8 cellular contexts compared by ENCODE assay signal in genomic region chr10:110069502-110069982, GRCh38.
DNase-seq lines count a peak whose midpoint lies in the region; ATAC-seq, FAIRE-seq and TF ChIP-seq lines count a peak whose summit lies in the region.

No MANE protein-coding gene starts in this region.

- H3K36me3 ChIP-seq in SU-DHL-6 (ENCODE audit: low read length): no peaks in the 10 kb centered on the region

- ATAC-seq in CD4-positive, alpha-beta T cell (ENCODE audit: poor library complexity): peak; percentile 60
- ATAC-seq in HG03135 (IDR thresholded peaks at IDR 0.05; ENCODE audit: unreplicated experiment): peak; percentile 70

- intact Hi-C loops in CD4-positive, alpha-beta T cell (cut with DNase I, micrococcal nuclease): loop anchor here (1.0 to 5.0 kb wide), 2 partner anchors 11 to 33 kb away; no protein-coding TSS in a partner anchor

- TF ChIP-seq CTCF in CD4-positive, alpha-beta T cell (IDR thresholded peaks at IDR 0.05): no peak
- TF ChIP-seq CTCF in SU-DHL-6 (IDR thresholded peaks at IDR 0.05; ENCODE audit: insufficient read depth, low read length, poor library complexity, severe bottlenecking): no peak

- no peaks in the 10 kb centered on the region for H3K36me3 Mint-ChIP-seq in CD4-positive, alpha-beta T cell (ENCODE audit: low read depth)

- H3K27ac ChIP-seq in CD4-positive, alpha-beta T cell (ENCODE audit: low read depth, low read length): peak overlapping the region; percentile 29
- peak overlapping the region; percentile 96 for H3K27ac ChIP-seq in SU-DHL-6 (ENCODE audit: low read depth, low read length)

- H3K9me2 ChIP-seq in SU-DHL-6 (replicated peaks; ENCODE audit: insufficient read depth, low read length): no peaks in the 10 kb centered on the region

- CTCF ChIA-PET in CD4-positive, alpha-beta T cell (lab: Charles Lee): interaction anchor here (0.9 to 1.5 kb wide), 6 partner anchors 14 to 185 kb away, joined by 3 to 6 read pairs (median 4); no protein-coding TSS in a partner anchor

- peak overlapping the region; percentile 87 for H3K27ac Mint-ChIP-seq in CD4-positive, alpha-beta T cell

- no peaks in the 10 kb centered on the region for H3K9me3 ChIP-seq in CD4-positive, alpha-beta T cell (ENCODE audit: control insufficient read depth, low read length)
- H3K9me3 ChIP-seq in SU-DHL-6 (ENCODE audit: insufficient read depth, low read length): no peaks in the 10 kb centered on the region

- peak overlapping the region; percentile 43 for H3K4me3 ChIP-seq in SU-DHL-6 (ENCODE audit: insufficient read depth, low read length, poor library complexity, severe bottlenecking)

- no peaks in the 10 kb centered on the region for H4K20me1 ChIP-seq in SU-DHL-6 (ENCODE audit: low read depth, low read length)

- H3K27me3 ChIP-seq in CD4-positive, alpha-beta T cell (ENCODE audit: control insufficient read depth, insufficient read depth, low read length): no peaks in the 10 kb centered on the region
- H3K27me3 ChIP-seq in SU-DHL-6 (ENCODE audit: low read length): no peaks in the 10 kb centered on the region

- POLR2A ChIA-PET in CD4-positive, alpha-beta T cell (lab: Charles Lee): interaction anchor here (0.7 to 4.3 kb wide), 9 partner anchors 8 to 138 kb away, joined by 3 to 44 read pairs (median 5); partner anchors contain the start of genes ADD3 and MXI1

- H3K4me2 ChIP-seq in SU-DHL-6 (ENCODE audit: low read depth, low read length, poor library complexity, severe bottlenecking): peak overlapping the region; percentile 99

- peak; percentile 87 for FAIRE-seq in GM19239 (lab: Jason Lieb, UNC)

- peaks cover 73% of the 10 kb centered on the region for H3F3A ChIP-seq in SU-DHL-6 (ENCODE audit: insufficient read depth)

- H3K9ac ChIP-seq in SU-DHL-6 (ENCODE audit: low read length): peak overlapping the region; percentile 55

- peaks cover 94% of the 10 kb centered on the region for H3K4me1 Mint-ChIP-seq in CD4-positive, alpha-beta T cell (ENCODE audit: low read depth)

- no peaks in the 10 kb centered on the region for H3K27me3 Mint-ChIP-seq in CD4-positive, alpha-beta T cell

- peak overlapping the region; percentile 78 for H3K4me3 Mint-ChIP-seq in CD4-positive, alpha-beta T cell

- DNase-seq in CD4-positive, alpha-beta T cell: no peak
- peak; percentile 22 for DNase-seq in GM19239 (ENCODE audit: insufficient read length, low spot score)
- DNase-seq in medulla oblongata (ENCODE audit: extremely low spot score): peak; percentile 32
- no peak for DNase-seq in NCI-H446 (lab: John Stamatoyannopoulos, UW)
- no peak for DNase-seq in activated CD4-positive, CD25-positive, alpha-beta regulatory T cell treated with anti-CD3 and anti-CD28 coated beads, Interleukin-2, amount 50 U/mL, for 72 hours
- no peak for DNase-seq in NCI-H1048 (lab: John Stamatoyannopoulos, UW)

- H2AFZ ChIP-seq in SU-DHL-6 (ENCODE audit: low read depth, low read length, severe bottlenecking): no peak overlapping the region

- H3K79me2 ChIP-seq in SU-DHL-6 (ENCODE audit: insufficient read depth, low read length): peaks cover 85% of the 10 kb centered on the region

- no peaks in the 10 kb centered on the region for H3K9me3 Mint-ChIP-seq in CD4-positive, alpha-beta T cell

Comparison
In these comparisons a context has a peak if more than half of its experiments do, and no peak if none do; other contexts are left out.
1. DNase-seq: peak in GM19239 (single experiment) and medulla oblongata (single experiment); none in CD4-positive, alpha-beta T cell (0 of 10), NCI-H446 (0 of 2), activated CD4-positive, CD25-positive, alpha-beta regulatory T cell treated with anti-CD3 and anti-CD28 coated beads, Interleukin-2, amount 50 U/mL, for 72 hours (single experiment) and NCI-H1048 (single experiment).